In the genomic region with DNA sequence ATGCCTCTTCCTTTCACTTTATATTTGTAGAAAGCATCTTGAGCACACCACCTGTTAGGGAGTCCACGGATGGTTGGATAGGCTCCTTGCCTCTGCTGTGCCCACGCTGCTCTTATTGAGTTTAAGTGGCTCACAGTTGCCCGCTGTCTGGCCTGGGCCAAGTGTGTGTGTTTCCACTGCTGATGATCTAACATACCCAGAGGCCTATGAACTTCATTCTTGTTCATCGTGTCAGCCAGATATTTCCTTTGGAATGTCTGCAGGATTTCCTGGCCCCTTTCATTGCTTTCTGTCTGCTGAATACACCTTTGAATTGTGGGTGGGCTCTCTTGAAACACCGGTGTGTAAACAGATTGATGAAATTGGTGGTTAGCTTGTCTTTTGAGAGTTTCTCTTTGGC, we compare ENCODE assay signal across 1 cellular context.
TF ChIP-seq lines count a peak whose summit lies in the region.

No MANE protein-coding gene starts in this region.

TF ChIP-seq in A549, 52 proteins besides CTCF, POLR2A, EP300 and RAD21 (continued from another document):
- TF ChIP-seq ZC3H11A (IDR thresholded peaks at IDR 0.05) (no peak), PHF8 (IDR thresholded peaks at IDR 0.05; ENCODE audit: borderline replicate concordance, low read depth) (no peak)
